Comparison of ENCODE assay signal across 9 cellular contexts in the genomic region with DNA sequence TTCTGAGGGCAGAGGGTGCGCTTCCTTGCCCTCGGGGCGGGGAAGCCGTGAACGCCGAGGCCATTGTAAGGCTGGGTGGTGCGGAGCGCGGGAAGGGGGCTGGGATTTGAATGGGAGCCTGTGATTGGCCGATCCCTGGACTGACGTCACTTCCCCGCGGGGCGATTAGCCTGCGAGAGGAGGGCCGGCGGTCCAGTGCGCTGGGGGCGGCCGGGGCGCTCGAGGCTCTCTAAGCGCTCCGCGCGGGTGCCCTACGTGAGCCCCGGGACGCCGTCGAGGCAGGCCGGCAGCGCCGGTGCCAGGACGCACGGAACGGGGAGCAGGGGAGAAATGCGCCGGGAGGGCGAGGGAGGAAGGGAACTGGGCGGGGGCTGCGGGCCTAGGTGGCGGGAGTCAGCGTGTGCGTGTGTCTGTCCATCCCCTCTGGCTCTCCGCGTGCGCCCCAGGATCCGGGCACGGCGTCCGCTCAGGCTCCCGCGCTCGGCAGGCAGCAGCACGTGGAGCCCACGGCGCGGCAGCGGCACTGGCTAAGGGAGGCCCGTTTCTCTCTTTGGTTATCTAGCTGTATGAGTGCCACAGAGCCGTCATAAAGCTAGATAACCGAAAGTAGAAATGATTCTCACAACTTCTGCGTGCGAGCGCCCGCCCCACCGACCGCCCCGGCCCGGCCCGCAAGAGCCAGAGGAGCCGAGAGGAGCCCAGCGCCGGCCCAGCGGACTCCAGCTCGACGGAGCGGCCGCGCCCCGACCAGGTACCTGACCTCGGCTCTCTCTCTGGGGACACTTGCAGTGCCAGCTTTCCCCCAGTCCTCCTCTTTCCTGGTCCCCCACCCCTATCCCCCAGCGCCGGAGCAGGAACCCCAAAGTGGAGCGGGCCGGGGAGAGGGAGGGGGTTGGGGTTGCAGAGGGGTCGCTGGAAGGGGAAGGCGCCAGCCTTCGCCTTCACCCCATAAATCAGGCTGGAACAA. TPM values are rescaled to one million over a fixed set of nuclear protein-coding genes. Genes with fewer than 3 reads are reported as not detected.
DNase-seq lines count a peak whose midpoint lies in the region; ATAC-seq, FAIRE-seq and TF ChIP-seq lines count a peak whose summit lies in the region.
"Had no signal": no experiment of that assay in that cellular context is flagged by ENCODE, and none has a peak within 500 bp of the region (broad histone marks: within the 10 kb centered on the region; RNA-seq: fewer than 3 reads in every experiment).

No MANE protein-coding gene starts in this region.

- H3K36me3 ChIP-seq in astrocyte (ENCODE audit: insufficient read depth, low read length) (no peaks in the 10 kb centered on the region), breast epithelium (no peaks in the 10 kb centered on the region), Caco-2 (ENCODE audit: control insufficient read depth, insufficient read depth, low read length) (no peaks in the 10 kb centered on the region), PC-3 (ENCODE audit: low read depth, low read length) (no peaks in the 10 kb centered on the region)

- H2AFZ ChIP-seq in astrocyte (ENCODE audit: low read depth, low read length) (peak overlapping the region; percentile 41), PC-3 (ENCODE audit: low read length) (no peak overlapping the region)

- H3K27ac ChIP-seq in astrocyte (ENCODE audit: low read depth, low read length) (no peak overlapping the region), breast epithelium (no peak overlapping the region), PC-3 (ENCODE audit: low read length) (no peak overlapping the region)

- no peaks in the 10 kb centered on the region for H3K9me2 ChIP-seq in PC-3 (replicated peaks; ENCODE audit: low read length)

- H3K27me3 ChIP-seq in astrocyte (ENCODE audit: insufficient read depth, low read length) (peaks cover 91% of the 10 kb centered on the region), breast epithelium (peaks cover 29 to 98% of the 10 kb centered on the region in 2 donors), Caco-2 (replicated peaks; ENCODE audit: control insufficient read depth, insufficient read depth, low read length) (peaks cover 6% of the 10 kb centered on the region), PC-3 (ENCODE audit: low read length) (peaks cover 45% of the 10 kb centered on the region)

- H3K9ac ChIP-seq in astrocyte (ENCODE audit: low read length) (no peak overlapping the region), PC-3 (ENCODE audit: low read length) (no peak overlapping the region)

- H3K36me3 Mint-ChIP-seq in astrocyte (ENCODE audit: low read depth, unreplicated experiment), result peaks cover 2% of the 10 kb centered on the region
- no peaks in the 10 kb centered on the region for H3K36me3 Mint-ChIP-seq in nephron progenitor cell (ENCODE audit: low read depth)
- H3K36me3 Mint-ChIP-seq in Caco-2 (ENCODE audit: insufficient read depth, unreplicated experiment), result no peaks in the 10 kb centered on the region

- H3K9me3 ChIP-seq in astrocyte (ENCODE audit: insufficient read depth, low read depth, low read length) (peaks cover 5% of the 10 kb centered on the region), breast epithelium (no peaks in the 10 kb centered on the region), Caco-2 (no peaks in the 10 kb centered on the region), PC-3 (ENCODE audit: low read length) (no peaks in the 10 kb centered on the region)

- ATAC-seq in GM18858 (IDR thresholded peaks at IDR 0.05; ENCODE audit: unreplicated experiment) (no peak), PC-3 (no peak)

- H3K4me1 Mint-ChIP-seq in astrocyte (ENCODE audit: low read depth, unreplicated experiment) (no peaks in the 10 kb centered on the region), nephron progenitor cell (no peaks in the 10 kb centered on the region), Caco-2 (ENCODE audit: low read depth, unreplicated experiment) (no peaks in the 10 kb centered on the region)

- peaks cover 82% of the 10 kb centered on the region for H3K27me3 Mint-ChIP-seq in astrocyte (ENCODE audit: low read depth, unreplicated experiment)
- H3K27me3 Mint-ChIP-seq in nephron progenitor cell (ENCODE audit: low read depth, poor library complexity), result peaks cover 100% of the 10 kb centered on the region
- peaks cover 43% of the 10 kb centered on the region for H3K27me3 Mint-ChIP-seq in Caco-2 (ENCODE audit: insufficient read depth, unreplicated experiment)

- peaks cover 11% of the 10 kb centered on the region for H3K9me3 Mint-ChIP-seq in astrocyte (ENCODE audit: unreplicated experiment)
- H3K9me3 Mint-ChIP-seq in nephron progenitor cell, result no peaks in the 10 kb centered on the region
- no peaks in the 10 kb centered on the region for H3K9me3 Mint-ChIP-seq in Caco-2 (ENCODE audit: unreplicated experiment)

- CTCF ChIA-PET in Caco-2 (lab: Charles Lee) (interaction anchor here (1.9 kb wide), 1 partner anchor 9 kb away, joined by 7 read pairs; no protein-coding TSS in a partner anchor), PC-3 (lab: Charles Lee) (no interaction called here)

- no peak for TF ChIP-seq CTCF in astrocyte (IDR thresholded peaks at IDR 0.05; ENCODE audit: insufficient read depth, low read depth, low read length)
- TF ChIP-seq CTCF in nephron progenitor cell (IDR thresholded peaks at IDR 0.05), result no peak
- TF ChIP-seq CTCF in breast epithelium (IDR thresholded peaks at IDR 0.05), result no peak
- TF ChIP-seq CTCF in Caco-2 (IDR thresholded peaks at IDR 0.05; ENCODE audit: insufficient read depth in 1 of 2, low read depth in 1 of 2, low read length in 1 of 2, severe bottlenecking in 1 of 2, unreplicated experiment in 1 of 2), result no peak
- no peak for TF ChIP-seq CTCF in PC-3 (conservative IDR thresholded peaks at IDR 0.05; ENCODE audit: low read depth, low read length)

- H3K4me1 ChIP-seq in astrocyte (ENCODE audit: insufficient read depth, low read length) (no peaks in the 10 kb centered on the region), breast epithelium (peaks cover 0 to 6% of the 10 kb centered on the region in 2 donors), Caco-2 (no peaks in the 10 kb centered on the region), PC-3 (ENCODE audit: insufficient read depth, low read length) (no peaks in the 10 kb centered on the region)

- H3F3A ChIP-seq in PC-3 (ENCODE audit: low read length, unreplicated experiment), result no peaks in the 10 kb centered on the region

- H3K4me2 ChIP-seq in astrocyte (ENCODE audit: low read length), result peak overlapping the region; percentile 69
- H3K4me2 ChIP-seq in PC-3 (ENCODE audit: low read length), result no peak overlapping the region

- peaks cover 18% of the 10 kb centered on the region for H4K20me1 ChIP-seq in astrocyte (ENCODE audit: insufficient read depth, low read length)
- no peaks in the 10 kb centered on the region for H4K20me1 ChIP-seq in PC-3 (ENCODE audit: low read length)

- TF ChIP-seq POLR2A in breast epithelium (IDR thresholded peaks at IDR 0.05), result no peak

- H3K4me3 ChIP-seq in astrocyte (ENCODE audit: insufficient read depth, low read depth, low read length) (peak overlapping the region; percentile 23), breast epithelium (peak overlapping the region in 1 of 3 donors; percentile 57), Caco-2 (ENCODE audit: low read depth, low read length) (no peak overlapping the region), PC-3 (ENCODE audit: low read length) (no peak overlapping the region)

- FAIRE-seq in astrocyte (lab: Jason Lieb, UNC), result no peak
- FAIRE-seq: bronchial epithelial cell had no signal

- intact Hi-C loops in breast epithelium (cut with DNase I; ENCODE audit: low total_unique reads), result loop anchor here (5.0 kb wide), 1 partner anchor 150 kb away; no protein-coding TSS in a partner anchor
- intact Hi-C loops in Caco-2 (cut with micrococcal nuclease; ENCODE audit: unreplicated experiment), result no loop called here
- intact Hi-C loops in PC-3 (cut with micrococcal nuclease), result no loop called here

- H3K27ac Mint-ChIP-seq in astrocyte (ENCODE audit: unreplicated experiment) (no peak overlapping the region), nephron progenitor cell (no peak overlapping the region), Caco-2 (ENCODE audit: unreplicated experiment) (no peak overlapping the region)

- POLR2A ChIA-PET in Caco-2 (lab: Charles Lee) (no interaction called here), PC-3 (lab: Charles Lee; ENCODE audit: unreplicated experiment) (no interaction called here)

- H3K79me2 ChIP-seq in astrocyte (ENCODE audit: insufficient read depth, low read length) (peaks cover 5% of the 10 kb centered on the region), PC-3 (ENCODE audit: low read length) (no peaks in the 10 kb centered on the region)

- DNase-seq in DMS153 (lab: John Stamatoyannopoulos, UW), result peak; percentile 52
- peak; percentile 57 for DNase-seq in NCI-H128 (lab: John Stamatoyannopoulos, UW; ENCODE audit: unreplicated experiment)
- DNase-seq in astrocyte (ENCODE audit: low read depth), result no peak
- peak; percentile 67 for DNase-seq in nephron progenitor cell
- DNase-seq in breast epithelium (ENCODE audit: low spot score in 2 of 2), result no peak
- no peak for DNase-seq in Caco-2
- DNase-seq in PC-3, result no peak

- no peak overlapping the region for H3K4me3 Mint-ChIP-seq in astrocyte (ENCODE audit: unreplicated experiment)
- H3K4me3 Mint-ChIP-seq in nephron progenitor cell, result no peak overlapping the region
- H3K4me3 Mint-ChIP-seq in Caco-2 (ENCODE audit: unreplicated experiment), result no peak overlapping the region

- BruUV-seq in Caco-2 (replicated peaks; lab: Mats Ljungman, UMichigan) (no TSS peak), PC-3 (replicated peaks; lab: Mats Ljungman, UMichigan) (no TSS peak)

RNA-seq across cellular contexts. Expression of a gene that starts 33.1 kb away (rescaled TPM):
- total RNA-seq in astrocyte (48.5 and 54.4 TPM in 2 replicates), breast epithelium (10 to 100 TPM; 50.6 to 59.6 (median 53.3) TPM), Caco-2 (2022) (63.1 and 64.1 TPM in 2 replicates), PC-3 (2014; rRNA removed) (72.4 and 83.5 TPM in 2 replicates)

Comparison
In these comparisons a context has a peak if more than half of its experiments do, and no peak if none do; other contexts are left out.
1. DNase-seq: peak in DMS153 (single experiment), NCI-H128 (single experiment) and nephron progenitor cell (single experiment); none in astrocyte (single experiment), breast epithelium (0 of 2), Caco-2 (0 of 2) and PC-3 (single experiment).